Comparison of ENCODE assay signal across 16 cellular contexts in genomic region chr9:135895202-135895848, GRCh38. TPM values are rescaled to one million over a fixed set of nuclear protein-coding genes. Genes with fewer than 3 reads are reported as not detected.
DNase-seq lines count a peak whose midpoint lies in the region; ATAC-seq and TF ChIP-seq lines count a peak whose summit lies in the region.
"Had no signal": no experiment of that assay in that cellular context is flagged by ENCODE, and none has a peak within 500 bp of the region (broad histone marks: within the 10 kb centered on the region; RNA-seq: fewer than 3 reads in every experiment).

No MANE protein-coding gene starts in this region.

- H3K9me3 Mint-ChIP-seq in CD4-positive, alpha-beta memory T cell, result peaks cover 0 to 5% (median 0%) of the 10 kb centered on the region in 8 donors
- H3K9me3 Mint-ChIP-seq in WTC11 (peaks cover 10% of the 10 kb centered on the region), memory B cell (peaks cover 4% of the 10 kb centered on the region)
- H3K9me3 Mint-ChIP-seq in activated CD8-positive, alpha-beta memory T cell treated with anti-CD3 and anti-CD28 coated beads, Interleukin-2, amount 10 ng/mL, durations not matched to agents 7 days and 5 days (ENCODE audit: low read depth), result peaks cover 3% of the 10 kb centered on the region
- H3K9me3 Mint-ChIP-seq: IgD-negative memory B cell had no signal

- H3K9me3 ChIP-seq in CD4-positive, alpha-beta memory T cell (ENCODE audit: control insufficient read depth in 1 of 2, low read length in 2 of 2), result no peaks in the 10 kb centered on the region
- H3K9me3 ChIP-seq in HEK293 (ENCODE audit: control insufficient read depth, insufficient read depth, low read depth, low read length), result no peaks in the 10 kb centered on the region

- peaks cover 60 to 85% (median 69%) of the 10 kb centered on the region in 4 donors for H3K4me1 Mint-ChIP-seq in CD4-positive, alpha-beta memory T cell
- peaks cover 55% of the 10 kb centered on the region for H3K4me1 Mint-ChIP-seq in WTC11
- H3K4me1 Mint-ChIP-seq in memory B cell, result peaks cover 45% of the 10 kb centered on the region
- peaks cover 20% of the 10 kb centered on the region for H3K4me1 Mint-ChIP-seq in activated CD8-positive, alpha-beta memory T cell treated with anti-CD3 and anti-CD28 coated beads, Interleukin-2, amount 10 ng/mL, durations not matched to agents 7 days and 5 days

- intact Hi-C loops in CD4-positive, alpha-beta memory T cell (cut with micrococcal nuclease), result no loop called here

- H3K4me1 ChIP-seq in CD4-positive, alpha-beta memory T cell (ENCODE audit: insufficient read depth, low read length), result peaks cover 48% of the 10 kb centered on the region
- H3K4me1 ChIP-seq in HEK293 (ENCODE audit: control insufficient read depth, insufficient read depth, low read length), result peaks cover 2% of the 10 kb centered on the region; the same call in 1 of the 2 replicates

- no peaks in the 10 kb centered on the region for H3K36me3 ChIP-seq in CD4-positive, alpha-beta memory T cell (ENCODE audit: insufficient read depth, low read length)
- no peaks in the 10 kb centered on the region for H3K36me3 ChIP-seq in HEK293 (ENCODE audit: control insufficient read depth in 2 of 2, insufficient read depth in 1 of 2, low read length in 2 of 2)

- no peaks in the 10 kb centered on the region for H3K27me3 ChIP-seq in CD4-positive, alpha-beta memory T cell (ENCODE audit: insufficient read depth, low read length)

- H3K27ac Mint-ChIP-seq in CD4-positive, alpha-beta memory T cell, result peak overlapping the region in 4 of 7 donors; percentile 2 to 21 (median 4)
- H3K27ac Mint-ChIP-seq in WTC11 (no peak overlapping the region), memory B cell (peak overlapping the region; percentile 46)
- no peak overlapping the region for H3K27ac Mint-ChIP-seq in activated CD8-positive, alpha-beta memory T cell treated with anti-CD3 and anti-CD28 coated beads, Interleukin-2, amount 10 ng/mL, durations not matched to agents 7 days and 5 days
- H3K27ac Mint-ChIP-seq: CD4-positive, alpha-beta T cell; H9; IgD-negative memory B cell had no signal

- peaks cover 3 to 4% of the 10 kb centered on the region in 2 donors for H3K36me3 Mint-ChIP-seq in CD4-positive, alpha-beta memory T cell
- H3K36me3 Mint-ChIP-seq in WTC11 (peaks cover 17% of the 10 kb centered on the region), memory B cell (peaks cover 8% of the 10 kb centered on the region)
- peaks cover 11% of the 10 kb centered on the region for H3K36me3 Mint-ChIP-seq in activated CD8-positive, alpha-beta memory T cell treated with anti-CD3 and anti-CD28 coated beads, Interleukin-2, amount 10 ng/mL, durations not matched to agents 7 days and 5 days

- H3K4me3 ChIP-seq in CD4-positive, alpha-beta memory T cell (ENCODE audit: low read length in 2 of 2), result no peak overlapping the region
- no peak overlapping the region for H3K4me3 ChIP-seq in HEK293 (ENCODE audit: low read depth, low read length)

- DNase-seq in CD4-positive, alpha-beta memory T cell, result no peak
- DNase-seq in WTC11 (ENCODE audit: low spot score) (no peak), memory B cell (ENCODE audit: low spot score in 2 of 2) (no peak), SHP77 treated with DMSO at 0.1 percent for 48 hours (lab: John Stamatoyannopoulos, UW) (no peak)
- no peak for DNase-seq in activated CD8-positive, alpha-beta memory T cell treated with anti-CD3 and anti-CD28 coated beads, Interleukin-2, amount 10 ng/mL, durations not matched to agents 7 days and 5 days
- DNase-seq: ACHN; AML-193; Calu3; CD4-positive, alpha-beta T cell; DMS79 treated with DMSO at 0.1 percent for 48 hours; GF-D8; H9; KG1 had no signal

- ATAC-seq in WTC11, result no peak
- ATAC-seq in memory B cell (ENCODE audit: low read depth), result no peak
- no peak for ATAC-seq in activated CD8-positive, alpha-beta memory T cell treated with anti-CD3 and anti-CD28 coated beads, Interleukin-2, amount 10 ng/mL, durations not matched to agents 7 days and 5 days

- H3K27ac ChIP-seq in CD4-positive, alpha-beta memory T cell (ENCODE audit: low read depth, low read length), result no peak overlapping the region
- no peak overlapping the region for H3K27ac ChIP-seq in HEK293 (ENCODE audit: extremely low read depth, low read depth, low read length)
- H3K27ac ChIP-seq: C4-2B had no signal

- TF ChIP-seq CTCF in HEK293 (tag by site-specific recombination; IDR thresholded peaks at IDR 0.05) (no peak), WTC11 (IDR thresholded peaks at IDR 0.05) (no peak)

- POLR2A ChIA-PET in CD4-positive, alpha-beta memory T cell (lab: Charles Lee; ENCODE audit: partially characterized antibody), result interaction anchor here (0.6 kb wide), 1 partner anchor 12 kb away, joined by 3 read pairs; the partner anchor contains the start of gene CAMSAP1
- POLR2A ChIA-PET in HEK293 (lab: Yijun Ruan, JAX), result no interaction called here
- POLR2A ChIA-PET in WTC11 (lab: Charles Lee), result no interaction called here

- H3K4me3 Mint-ChIP-seq in CD4-positive, alpha-beta memory T cell, result no peak overlapping the region
- H3K4me3 Mint-ChIP-seq in WTC11 (no peak overlapping the region), memory B cell (no peak overlapping the region)
- no peak overlapping the region for H3K4me3 Mint-ChIP-seq in activated CD8-positive, alpha-beta memory T cell treated with anti-CD3 and anti-CD28 coated beads, Interleukin-2, amount 10 ng/mL, durations not matched to agents 7 days and 5 days
- H3K4me3 Mint-ChIP-seq: CD4-positive, alpha-beta T cell; H9 had no signal

- no peaks in the 10 kb centered on the region for H3K27me3 Mint-ChIP-seq in CD4-positive, alpha-beta memory T cell
- H3K27me3 Mint-ChIP-seq in WTC11 (ENCODE audit: low read depth) (no peaks in the 10 kb centered on the region), memory B cell (no peaks in the 10 kb centered on the region)
- H3K27me3 Mint-ChIP-seq in activated CD8-positive, alpha-beta memory T cell treated with anti-CD3 and anti-CD28 coated beads, Interleukin-2, amount 10 ng/mL, durations not matched to agents 7 days and 5 days, result no peaks in the 10 kb centered on the region
- H3K27me3 Mint-ChIP-seq: CD4-positive, alpha-beta T cell; IgD-negative memory B cell had no signal

- CTCF ChIA-PET in CD4-positive, alpha-beta memory T cell (lab: Charles Lee; ENCODE audit: partially characterized antibody), result no interaction called here
- CTCF ChIA-PET in HEK293 (lab: Yijun Ruan, JAX) (interaction anchor here (0.7 kb wide), 1 partner anchor 391 kb away, joined by 6 read pairs; no protein-coding TSS in a partner anchor), WTC11 (lab: Charles Lee) (no interaction called here)
- CTCF ChIA-PET in activated CD8-positive, alpha-beta memory T cell treated with anti-CD3 and anti-CD28 coated beads, Interleukin-2, amount 10 ng/mL, durations not matched to agents 7 days and 5 days (lab: Charles Lee), result no interaction called here

TF ChIP-seq in HEK293, 187 proteins besides CTCF, POLR2A, EP300 and RAD21:
- peak; percentile 89 for TF ChIP-seq SETDB1 (IDR thresholded peaks at IDR 0.05; ENCODE audit: insufficient read length, low read length)
- TF ChIP-seq ZNF610 (tag by site-specific recombination; IDR thresholded peaks at IDR 0.05; ENCODE audit: borderline replicate concordance), result 0 out of 2 replicates have a peak, but pooled peaks have one; percentile 22
- TF ChIP-seq ZNF133 (tag by site-specific recombination; IDR thresholded peaks at IDR 0.05), result no peak
- 0 out of 2 replicates have a peak, but pooled peaks have one; percentile 51 for TF ChIP-seq TRIM28 (IDR thresholded peaks at IDR 0.05; ENCODE audit: borderline replicate concordance, low read length)
TF ChIP-seq in HEK293: peak in this region for 3.

TF ChIP-seq in WTC11, 78 proteins besides CTCF, POLR2A, EP300 and RAD21:
- TF ChIP-seq AR (CRISPR knock-in tag; IDR thresholded peaks at IDR 0.05) (no peak), ZNF317 (CRISPR knock-in tag; IDR thresholded peaks at IDR 0.05; ENCODE audit: borderline replicate concordance, low read depth) (peak; percentile 93)

RNA-seq across cellular contexts. Expression of gene CAMSAP1, which starts 12.0 kb away (rescaled TPM):
- total RNA-seq in CD4-positive, alpha-beta memory T cell, result 10 to 100 TPM; 40.6 to 51.7 TPM
- polyA plus RNA-seq in CD4-positive, alpha-beta memory T cell, result 1 to 10 TPM in 1 of 2 donors, under 1 TPM in 1; 0.76 to 4.4 TPM
- total RNA-seq in WTC11 (2021), result 33.5 to 40.5 TPM (median 35.8 TPM) in 3 replicates
- 10 to 100 TPM; 20.3 to 22.7 TPM for total RNA-seq in activated CD8-positive, alpha-beta memory T cell treated with anti-CD3 and anti-CD28 coated beads, Interleukin-2, amount 10 ng/mL, durations not matched to agents 7 days and 5 days

Comparison
In these comparisons a context has a peak if more than half of its experiments do, and no peak if none do; other contexts are left out.
1. H3K27ac Mint-ChIP-seq: peak in CD4-positive, alpha-beta memory T cell (4 of 7) and memory B cell (single experiment); none in WTC11 (single experiment) and activated CD8-positive, alpha-beta memory T cell treated with anti-CD3 and anti-CD28 coated beads, Interleukin-2, amount 10 ng/mL, durations not matched to agents 7 days and 5 days (single experiment).